In genomic region chr1:241639653-241640148, GRCh38 we compare ENCODE assay signal across 8 cellular contexts. TPM values are rescaled to one million over a fixed set of nuclear protein-coding genes. Genes with fewer than 3 reads are reported as not detected.
DNase-seq lines count a peak whose midpoint lies in the region; ATAC-seq and TF ChIP-seq lines count a peak whose summit lies in the region.

No MANE protein-coding gene starts in this region.

- 2% methylated on average over 21 of the region's 42 CpGs for WGBS in mesenchymal stem cell
- WGBS in stomach, 5 donors: 0 to 2% (median 0%) methylated on average over 19 to 42 of the region's 42 CpGs

- peak overlapping the region; percentile 91 for H4K8ac ChIP-seq in mesenchymal stem cell (ENCODE audit: low read length)

- peak; percentile 42 for ATAC-seq in GM19468 (IDR thresholded peaks at IDR 0.05; ENCODE audit: extremely low read depth, unreplicated experiment)
- peak; percentile 42 for ATAC-seq in HG03571 (IDR thresholded peaks at IDR 0.05; ENCODE audit: unreplicated experiment)
- peak; percentile 55 for ATAC-seq in central memory CD8-positive, alpha-beta T cell (replicated peaks; ENCODE audit: extremely low read depth, poor library complexity, severe bottlenecking)

- H3K9ac ChIP-seq in mesenchymal stem cell (ENCODE audit: low read length): peak overlapping the region; percentile 88

- H3K27ac Mint-ChIP-seq in Calu3 (ENCODE audit: unreplicated experiment): peak overlapping the region; percentile 83
- H3K27ac Mint-ChIP-seq in central memory CD8-positive, alpha-beta T cell (ENCODE audit: low read depth): peak overlapping the region; percentile 15

- peaks cover 3% of the 10 kb centered on the region for H3K4me1 ChIP-seq in mesenchymal stem cell (ENCODE audit: control insufficient read depth, insufficient read depth, low read depth, low read length)
- H3K4me1 ChIP-seq in stomach: peaks cover 4 to 46% (median 29%) of the 10 kb centered on the region in 4 donors

- peak overlapping the region; percentile 19 for H2BK15ac ChIP-seq in mesenchymal stem cell (ENCODE audit: low read depth, poor library complexity, severe bottlenecking)

- H3K14ac ChIP-seq in mesenchymal stem cell (ENCODE audit: low read length in 2 of 2): peak overlapping the region in 1 of 2 experiments; percentile 97

- BruUV-seq in Calu3 (replicated peaks; lab: Mats Ljungman, UMichigan): no TSS peak

- H3K27me3 ChIP-seq in mesenchymal stem cell (ENCODE audit: control insufficient read depth in 1 of 2, insufficient read depth in 1 of 2, low read length in 2 of 2) (no peaks in the 10 kb centered on the region), stomach (no peaks in the 10 kb centered on the region)

- peak overlapping the region; percentile 47 for H2BK5ac ChIP-seq in mesenchymal stem cell (ENCODE audit: low read depth, low read length, poor library complexity, severe bottlenecking)

- H3K36me3 Mint-ChIP-seq in Calu3 (ENCODE audit: insufficient read depth, unreplicated experiment): peaks cover 34% of the 10 kb centered on the region
- H3K36me3 Mint-ChIP-seq in central memory CD8-positive, alpha-beta T cell (ENCODE audit: insufficient read depth): peaks cover 10% of the 10 kb centered on the region

- no peaks in the 10 kb centered on the region for H3K9me3 ChIP-seq in mesenchymal stem cell (ENCODE audit: control insufficient read depth, low read length)
- H3K9me3 ChIP-seq in stomach: no peaks in the 10 kb centered on the region

- peak overlapping the region; percentile 80 to 99 for H3K4me3 ChIP-seq in mesenchymal stem cell (ENCODE audit: insufficient read depth in 1 of 2, low read depth in 1 of 2, low read length in 2 of 2)
- peak overlapping the region; percentile 63 to 84 (median 76) for H3K4me3 ChIP-seq in stomach

- intact Hi-C loops in Calu3 (cut with micrococcal nuclease; ENCODE audit: unreplicated experiment) (no loop called here), stomach (cut with DNase I; ENCODE audit: low total_unique reads) (no loop called here)

- no peak for TF ChIP-seq EP300 in stomach (IDR thresholded peaks at IDR 0.05)

- H3K4ac ChIP-seq in mesenchymal stem cell (ENCODE audit: low read depth in 1 of 2, low read length in 2 of 2): peak overlapping the region in 1 of 2 experiments; percentile 86

- H3K4me1 Mint-ChIP-seq in Calu3 (ENCODE audit: low read depth, unreplicated experiment): peaks cover 48% of the 10 kb centered on the region
- H3K4me1 Mint-ChIP-seq in central memory CD8-positive, alpha-beta T cell: peaks cover 28% of the 10 kb centered on the region

- H2AK5ac ChIP-seq in mesenchymal stem cell (ENCODE audit: low read length, severe bottlenecking): no peak overlapping the region

- peaks cover 0 to 9% of the 10 kb centered on the region in 2 experiments for H3K36me3 ChIP-seq in mesenchymal stem cell (ENCODE audit: control insufficient read depth in 1 of 2, insufficient read depth in 2 of 2, low read depth in 1 of 2, low read length in 2 of 2)
- peaks cover 0 to 11% (median 10%) of the 10 kb centered on the region in 4 donors for H3K36me3 ChIP-seq in stomach

- no peak for TF ChIP-seq CTCF in Calu3 (IDR thresholded peaks at IDR 0.05; ENCODE audit: unreplicated experiment)
- no peak for TF ChIP-seq CTCF in stomach (IDR thresholded peaks at IDR 0.05)

- DNase-seq in Calu3 (peak; percentile 49), T follicular helper cell (ENCODE audit: low read depth) (peak; percentile 5), mesenchymal stem cell (peak; percentile 60), stomach (no peak), DMS 273 treated with DMSO at 0.1 percent for 48 hours (lab: John Stamatoyannopoulos, UW) (no peak)
- DNase-seq in central memory CD8-positive, alpha-beta T cell (ENCODE audit: low spot score in 2 of 2): no peak

- H3K9me3 Mint-ChIP-seq in Calu3 (ENCODE audit: low read depth, unreplicated experiment): peaks cover 5% of the 10 kb centered on the region
- no peaks in the 10 kb centered on the region for H3K9me3 Mint-ChIP-seq in central memory CD8-positive, alpha-beta T cell

- peak overlapping the region; percentile 69 for H2BK120ac ChIP-seq in mesenchymal stem cell (ENCODE audit: low read depth, low read length)

- H2AFZ ChIP-seq in mesenchymal stem cell (ENCODE audit: low read depth, low read length): peak overlapping the region; percentile 93

- no peaks in the 10 kb centered on the region for H3K27me3 Mint-ChIP-seq in Calu3 (ENCODE audit: unreplicated experiment)
- no peaks in the 10 kb centered on the region for H3K27me3 Mint-ChIP-seq in central memory CD8-positive, alpha-beta T cell

- H3K4me2 ChIP-seq in mesenchymal stem cell (ENCODE audit: low read length, poor library complexity, severe bottlenecking): peak overlapping the region; percentile 58

- H3K4me3 Mint-ChIP-seq in Calu3 (ENCODE audit: low read depth, unreplicated experiment): peak overlapping the region; percentile 85
- H3K4me3 Mint-ChIP-seq in central memory CD8-positive, alpha-beta T cell: peak overlapping the region; percentile 81

- H2BK12ac ChIP-seq in mesenchymal stem cell (ENCODE audit: low read length in 2 of 2): peak overlapping the region in 1 of 2 experiments; percentile 76

- H3K18ac ChIP-seq in mesenchymal stem cell (ENCODE audit: low read depth in 1 of 2, low read length in 2 of 2): peak overlapping the region; percentile 35 to 96

- peaks cover 6% of the 10 kb centered on the region for H3K79me1 ChIP-seq in mesenchymal stem cell (replicated peaks; ENCODE audit: low read length, poor library complexity, severe bottlenecking)

- H3K27ac ChIP-seq in mesenchymal stem cell (ENCODE audit: low read length, poor library complexity, severe bottlenecking) (peak overlapping the region; percentile 65), stomach (peak overlapping the region; percentile 83 to 89 (median 84))

- peak overlapping the region; percentile 31 for H4K91ac ChIP-seq in mesenchymal stem cell (ENCODE audit: low read length)

- peak overlapping the region in 1 of 2 experiments; percentile 98 for H3K23ac ChIP-seq in mesenchymal stem cell (ENCODE audit: low read length in 2 of 2)

- CTCF ChIA-PET in Calu3 (lab: Charles Lee): interaction anchor here (0.5 to 1.3 kb wide), 2 partner anchors 22 to 211 kb away, joined by 3 to 5 read pairs; no protein-coding TSS in a partner anchor

- no peak for TF ChIP-seq POLR2A in stomach (IDR thresholded peaks at IDR 0.05)

RNA-seq across cellular contexts. Expression of gene CHML, which starts 0.5 kb away (rescaled TPM):
- total RNA-seq in Calu3 (2022) (28.2 and 30.4 TPM in 2 replicates), stomach (10 to 100 TPM in 2 of 5 donors, 1 to 10 TPM in 3; 2.3 to 26.4 (median 5.5) TPM)
- 7.0 TPM for polyA plus RNA-seq in mesenchymal stem cell (2013, experiment 1 of 2)
- 7.2 TPM for polyA plus RNA-seq in mesenchymal stem cell (2013, experiment 2 of 2)
- polyA plus RNA-seq in stomach: 1 to 10 TPM; 1.1 to 1.7 (median 1.7) TPM

RNA-seq across cellular contexts. Expression of gene OPN3, which starts 0.5 kb away (rescaled TPM):
- 15.3 and 22.0 TPM in 2 replicates for total RNA-seq in Calu3 (2022)
- 45.4 TPM for polyA plus RNA-seq in mesenchymal stem cell (2013, experiment 1 of 2)
- polyA plus RNA-seq in mesenchymal stem cell (2013, experiment 2 of 2): 49.2 TPM
- 10 to 100 TPM in 1 of 5 donors, 1 to 10 TPM in 3, not detected in 1; 1.8 to 11.7 (median 7.6) TPM for total RNA-seq in stomach
- polyA plus RNA-seq in stomach: 10 to 100 TPM in 1 of 3 donors, 1 to 10 TPM in 2; 5.8 to 15.1 (median 8.1) TPM

RNA-seq across cellular contexts. Expression of gene WDR64, which starts 12.4 kb away (rescaled TPM):
- total RNA-seq in Calu3 (2022): not detected in 2 replicates
- not detected for polyA plus RNA-seq in mesenchymal stem cell (2013, experiment 1 of 2)
- 0.03 TPM for polyA plus RNA-seq in mesenchymal stem cell (2013, experiment 2 of 2)
- not detected for total RNA-seq in stomach
- under 1 TPM in 1 of 3 donors, not detected in 2; 0.61 TPM for polyA plus RNA-seq in stomach

Comparison
In these comparisons a context has a peak if more than half of its experiments do, and no peak if none do; other contexts are left out.
1. DNase-seq: peak in Calu3 (single experiment), T follicular helper cell (single experiment) and mesenchymal stem cell (single experiment); none in central memory CD8-positive, alpha-beta T cell (0 of 2), stomach (single experiment) and DMS 273 treated with DMSO at 0.1 percent for 48 hours (single experiment).
2. Peak in every context shown above with its lines, with median percentiles within 50 percentile points of each other: ATAC-seq.